12 cellular contexts compared by ENCODE assay signal in the genomic region with DNA sequence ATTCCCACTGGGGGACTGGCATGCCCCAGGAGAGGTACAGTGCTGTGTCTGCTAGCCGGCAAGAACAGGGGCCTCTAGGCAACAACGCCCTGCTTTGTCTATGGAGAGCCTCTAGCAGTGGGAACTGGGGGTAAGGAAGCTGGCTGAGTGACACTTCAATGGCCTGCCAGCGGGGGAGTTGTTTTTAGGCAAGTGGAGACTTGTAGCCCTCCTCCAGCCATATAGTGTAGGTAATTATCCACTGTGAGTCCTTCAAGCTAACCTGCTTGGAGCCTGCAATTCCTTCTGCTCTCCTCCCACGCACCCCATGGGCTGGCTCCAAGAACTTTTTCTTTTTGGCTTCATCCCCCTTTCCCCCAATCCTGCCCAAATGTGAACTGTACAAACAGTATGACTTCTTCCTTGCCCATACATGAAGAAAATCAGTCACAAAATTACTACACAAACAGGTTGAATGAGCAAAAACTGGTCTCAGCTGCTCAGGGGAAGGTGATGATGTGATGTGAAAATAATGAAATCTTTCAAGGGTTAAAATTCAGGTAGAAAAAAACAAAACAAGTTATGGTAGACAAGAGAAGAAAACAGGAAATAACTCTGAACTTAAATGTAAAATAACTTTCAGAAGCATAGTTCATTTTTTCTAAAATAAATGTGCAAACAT. TPM values are rescaled to one million over a fixed set of nuclear protein-coding genes. Genes with fewer than 3 reads are reported as not detected.
DNase-seq lines count a peak whose midpoint lies in the region; ATAC-seq and TF ChIP-seq lines count a peak whose summit lies in the region.
"Had no signal": no experiment of that assay in that cellular context is flagged by ENCODE, and none has a peak within 500 bp of the region (broad histone marks: within the 10 kb centered on the region; RNA-seq: fewer than 3 reads in every experiment).

No MANE protein-coding gene starts in this region.

- TF ChIP-seq CTCF in smooth muscle cell (IDR thresholded peaks at IDR 0.05; ENCODE audit: borderline replicate concordance, insufficient read depth, poor library complexity, severe bottlenecking), result no peak
- no peak for TF ChIP-seq CTCF in progenitor cell of endocrine pancreas (IDR thresholded peaks at IDR 0.05; ENCODE audit: unreplicated experiment)

- H3K36me3 ChIP-seq in smooth muscle cell (ENCODE audit: low read depth), result no peaks in the 10 kb centered on the region
- no peaks in the 10 kb centered on the region for H3K36me3 ChIP-seq in MG63

- peaks cover 4% of the 10 kb centered on the region for H3K27me3 Mint-ChIP-seq in activated CD8-positive, alpha-beta memory T cell treated with anti-CD3 and anti-CD28 coated beads, Interleukin-2, amount 10 ng/mL, durations not matched to agents 7 days and 5 days
- H3K27me3 Mint-ChIP-seq in activated naive CD8-positive, alpha-beta T cell, result no peaks in the 10 kb centered on the region
- H3K27me3 Mint-ChIP-seq in progenitor cell of endocrine pancreas, result peaks cover 13% of the 10 kb centered on the region

- H2AFZ ChIP-seq in smooth muscle cell (ENCODE audit: low read depth), result no peak overlapping the region

- no peak for ATAC-seq in activated CD8-positive, alpha-beta memory T cell treated with anti-CD3 and anti-CD28 coated beads, Interleukin-2, amount 10 ng/mL, durations not matched to agents 7 days and 5 days

- H3K9ac ChIP-seq in smooth muscle cell (ENCODE audit: low read depth), result no peak overlapping the region

- peaks cover 85% of the 10 kb centered on the region for H4K20me1 ChIP-seq in smooth muscle cell (ENCODE audit: low read depth)

- no peak overlapping the region for H3K4me3 Mint-ChIP-seq in activated CD8-positive, alpha-beta memory T cell treated with anti-CD3 and anti-CD28 coated beads, Interleukin-2, amount 10 ng/mL, durations not matched to agents 7 days and 5 days
- H3K4me3 Mint-ChIP-seq in activated naive CD8-positive, alpha-beta T cell, result peak overlapping the region; percentile 84
- H3K4me3 Mint-ChIP-seq in progenitor cell of endocrine pancreas (ENCODE audit: low read depth), result no peak overlapping the region

- H3K27me3 ChIP-seq in smooth muscle cell (ENCODE audit: low read depth) (no peaks in the 10 kb centered on the region), MG63 (no peaks in the 10 kb centered on the region)

- CTCF ChIA-PET in activated CD8-positive, alpha-beta memory T cell treated with anti-CD3 and anti-CD28 coated beads, Interleukin-2, amount 10 ng/mL, durations not matched to agents 7 days and 5 days (lab: Charles Lee), result no interaction called here

- no peaks in the 10 kb centered on the region for H3F3A ChIP-seq in smooth muscle cell (ENCODE audit: low read depth)

- H3K4me3 ChIP-seq in smooth muscle cell, result no peak overlapping the region
- H3K4me3 ChIP-seq in MG63, result no peak overlapping the region

- peaks cover 93% of the 10 kb centered on the region for H3K79me2 ChIP-seq in smooth muscle cell (ENCODE audit: low read depth)

- peaks cover 21% of the 10 kb centered on the region for H3K4me1 Mint-ChIP-seq in activated CD8-positive, alpha-beta memory T cell treated with anti-CD3 and anti-CD28 coated beads, Interleukin-2, amount 10 ng/mL, durations not matched to agents 7 days and 5 days
- H3K4me1 Mint-ChIP-seq in activated naive CD8-positive, alpha-beta T cell (ENCODE audit: low read depth), result peaks cover 91% of the 10 kb centered on the region
- peaks cover 1% of the 10 kb centered on the region for H3K4me1 Mint-ChIP-seq in progenitor cell of endocrine pancreas (ENCODE audit: low read depth)

- no peaks in the 10 kb centered on the region for H3K9me3 Mint-ChIP-seq in activated CD8-positive, alpha-beta memory T cell treated with anti-CD3 and anti-CD28 coated beads, Interleukin-2, amount 10 ng/mL, durations not matched to agents 7 days and 5 days (ENCODE audit: low read depth)
- no peaks in the 10 kb centered on the region for H3K9me3 Mint-ChIP-seq in activated naive CD8-positive, alpha-beta T cell (ENCODE audit: low read depth)
- no peaks in the 10 kb centered on the region for H3K9me3 Mint-ChIP-seq in progenitor cell of endocrine pancreas (ENCODE audit: low read depth)

- no peak overlapping the region for H3K4me2 ChIP-seq in smooth muscle cell

- peak overlapping the region; percentile 7 for H3K27ac ChIP-seq in smooth muscle cell (ENCODE audit: low read depth)

- H3K9me3 ChIP-seq in smooth muscle cell (replicated peaks; ENCODE audit: low read depth) (no peaks in the 10 kb centered on the region), MG63 (no peaks in the 10 kb centered on the region)

- H3K27ac Mint-ChIP-seq in activated CD8-positive, alpha-beta memory T cell treated with anti-CD3 and anti-CD28 coated beads, Interleukin-2, amount 10 ng/mL, durations not matched to agents 7 days and 5 days, result peak overlapping the region; percentile 40
- peak overlapping the region; percentile 99 for H3K27ac Mint-ChIP-seq in activated naive CD8-positive, alpha-beta T cell
- no peak overlapping the region for H3K27ac Mint-ChIP-seq in progenitor cell of endocrine pancreas

- peaks cover 4% of the 10 kb centered on the region for H3K36me3 Mint-ChIP-seq in activated CD8-positive, alpha-beta memory T cell treated with anti-CD3 and anti-CD28 coated beads, Interleukin-2, amount 10 ng/mL, durations not matched to agents 7 days and 5 days
- H3K36me3 Mint-ChIP-seq in activated naive CD8-positive, alpha-beta T cell, result peaks cover 18% of the 10 kb centered on the region
- H3K36me3 Mint-ChIP-seq in progenitor cell of endocrine pancreas (ENCODE audit: insufficient read depth), result no peaks in the 10 kb centered on the region

- peaks cover 20% of the 10 kb centered on the region for H3K4me1 ChIP-seq in smooth muscle cell (ENCODE audit: low read depth)

- WGBS in smooth muscle cell (ENCODE audit: low lambda C conversion rate), result 40% methylated on average over 4 of the region's 4 CpGs

- no peak for DNase-seq in activated CD8-positive, alpha-beta memory T cell treated with anti-CD3 and anti-CD28 coated beads, Interleukin-2, amount 10 ng/mL, durations not matched to agents 7 days and 5 days
- no peak for DNase-seq in activated CD8-positive, alpha-beta memory T cell treated with anti-CD3 and anti-CD28 coated beads for 24 hours
- DNase-seq in NCI-H1417 treated with DMSO at 0.1 percent for 48 hours (lab: John Stamatoyannopoulos, UW) (peak; percentile 88), smooth muscle cell (lab: John Stamatoyannopoulos, UW; ENCODE audit: unreplicated experiment) (no peak), cerebellar nuclear complex (lab: John Stamatoyannopoulos, UW) (no peak), progenitor cell of endocrine pancreas (ENCODE audit: low spot score, unreplicated experiment) (no peak), MG63 (no peak)
- DNase-seq: anterior cingulate cortex; NCI-H1092; stimulated activated CD4-positive, alpha-beta T cell treated with anti-CD3 and anti-CD28 coated beads, Interleukin-2, amount 100 ng/mL, for 24 hours; trophoblast cell had no signal

RNA-seq across cellular contexts. Expression of gene LEF1, which starts 33.1 kb away (rescaled TPM):
- 10 to 100 TPM; 29.4 to 30.6 TPM for total RNA-seq in activated CD8-positive, alpha-beta memory T cell treated with anti-CD3 and anti-CD28 coated beads, Interleukin-2, amount 10 ng/mL, durations not matched to agents 7 days and 5 days
- 82.1 and 96.2 TPM in 2 replicates for total RNA-seq in smooth muscle cell
- polyA plus RNA-seq in smooth muscle cell, result 66.9 and 87.3 TPM in 2 replicates
- 2.1 and 3.2 TPM in 2 replicates for total RNA-seq in progenitor cell of endocrine pancreas
- total RNA-seq in MG63 (2014; rRNA removed; shearing (Covaris generic); ENCODE audit: low replicate concordance), result not detected in 2 replicates
